23 cellular contexts compared by ENCODE assay signal in genomic region chr12:121764808-121765207, GRCh38.
"Had no signal": no experiment of that assay in that cellular context is flagged by ENCODE, and none has a peak within 500 bp of the region (broad histone marks: within the 10 kb centered on the region; RNA-seq: fewer than 3 reads in every experiment).

No MANE protein-coding gene starts in this region.

- H3K4me1 ChIP-seq: parathyroid adenoma had no signal

- H3K9me3 ChIP-seq: esophagus squamous epithelium, mucosa of descending colon, neutrophil, right atrium auricular region, stomach, thyroid gland had no signal

- H3K36me3 ChIP-seq: esophagus squamous epithelium, neutrophil, right atrium auricular region, thyroid gland had no signal

- H3K4me3 Mint-ChIP-seq: effector memory CD8-positive, alpha-beta T cell; memory B cell; mesothelial cell of epicardium; naive B cell; natural killer cell treated with Interleukin-12 subunit alpha and Interleukin-12 subunit beta and Interleukin-15 and Interleukin-18, amount 100 ng/mL, for 72 hours; neural crest cell had no signal

- H3K36me3 Mint-ChIP-seq: memory B cell; naive B cell; natural killer cell treated with Interleukin-12 subunit alpha and Interleukin-12 subunit beta and Interleukin-15 and Interleukin-18, amount 100 ng/mL, for 72 hours had no signal

- H3K4me2 ChIP-seq: smooth muscle cell had no signal

- H3K9ac ChIP-seq: parathyroid adenoma had no signal

- H3K27me3 ChIP-seq: esophagus squamous epithelium, neutrophil, right atrium auricular region, stomach, thyroid gland had no signal

- DNase-seq: cortex of kidney; effector memory CD8-positive, alpha-beta T cell; esophagus squamous epithelium; mucosa of descending colon; naive B cell; stimulated activated CD4-positive, alpha-beta T cell treated with anti-CD3 and anti-CD28 coated beads, Interleukin-12 subunit alpha, Interleukin-12 subunit beta, amount 100 ng/mL, for 4 hours; stimulated activated CD4-positive, alpha-beta T cell treated with anti-CD3 and anti-CD28 coated beads, Interleukin-1b, Interleukin-23, amount 100 ng/mL, for 48 hours; stimulated activated CD4-positive, alpha-beta T cell treated with anti-CD3 and anti-CD28 coated beads, Interleukin-4, amount 100 ng/mL, for 1 hour; stimulated activated CD8-positive, alpha-beta memory T cell treated with anti-CD3 and anti-CD28 coated beads, Interleukin-4, amount 100 ng/mL, for 48 hours; stimulated activated naive CD4-positive, alpha-beta T cell; stomach; thyroid gland had no signal

- H3K79me2 ChIP-seq: parathyroid adenoma had no signal

- H3K27me3 Mint-ChIP-seq: effector memory CD8-positive, alpha-beta T cell; memory B cell; naive B cell; natural killer cell treated with Interleukin-12 subunit alpha and Interleukin-12 subunit beta and Interleukin-15 and Interleukin-18, amount 100 ng/mL, for 72 hours; progenitor cell of endocrine pancreas had no signal

- H3K9me3 Mint-ChIP-seq: effector memory CD8-positive, alpha-beta T cell; memory B cell; mesothelial cell of epicardium; naive B cell; natural killer cell treated with Interleukin-12 subunit alpha and Interleukin-12 subunit beta and Interleukin-15 and Interleukin-18, amount 100 ng/mL, for 72 hours; neural crest cell had no signal

- H3K4me3 ChIP-seq: esophagus squamous epithelium, lung, mucosa of descending colon, right atrium auricular region, smooth muscle cell, stomach, thyroid gland had no signal

- H3K27ac Mint-ChIP-seq: effector memory CD8-positive, alpha-beta T cell; memory B cell; natural killer cell treated with Interleukin-12 subunit alpha and Interleukin-12 subunit beta and Interleukin-15 and Interleukin-18, amount 100 ng/mL, for 72 hours; progenitor cell of endocrine pancreas had no signal

- H3K4me1 Mint-ChIP-seq: memory B cell had no signal

- H3K27ac ChIP-seq: esophagus squamous epithelium, neutrophil, parathyroid adenoma, right atrium auricular region, thyroid gland had no signal

- ATAC-seq: effector memory CD8-positive, alpha-beta T cell; left lobe of liver; mucosa of descending colon; natural killer cell treated with Interleukin-12 subunit alpha and Interleukin-12 subunit beta and Interleukin-15 and Interleukin-18, amount 100 ng/mL, for 72 hours had no signal

- H2AFZ ChIP-seq: parathyroid adenoma had no signal
